8 cellular contexts compared by ENCODE assay signal in the genomic region with DNA sequence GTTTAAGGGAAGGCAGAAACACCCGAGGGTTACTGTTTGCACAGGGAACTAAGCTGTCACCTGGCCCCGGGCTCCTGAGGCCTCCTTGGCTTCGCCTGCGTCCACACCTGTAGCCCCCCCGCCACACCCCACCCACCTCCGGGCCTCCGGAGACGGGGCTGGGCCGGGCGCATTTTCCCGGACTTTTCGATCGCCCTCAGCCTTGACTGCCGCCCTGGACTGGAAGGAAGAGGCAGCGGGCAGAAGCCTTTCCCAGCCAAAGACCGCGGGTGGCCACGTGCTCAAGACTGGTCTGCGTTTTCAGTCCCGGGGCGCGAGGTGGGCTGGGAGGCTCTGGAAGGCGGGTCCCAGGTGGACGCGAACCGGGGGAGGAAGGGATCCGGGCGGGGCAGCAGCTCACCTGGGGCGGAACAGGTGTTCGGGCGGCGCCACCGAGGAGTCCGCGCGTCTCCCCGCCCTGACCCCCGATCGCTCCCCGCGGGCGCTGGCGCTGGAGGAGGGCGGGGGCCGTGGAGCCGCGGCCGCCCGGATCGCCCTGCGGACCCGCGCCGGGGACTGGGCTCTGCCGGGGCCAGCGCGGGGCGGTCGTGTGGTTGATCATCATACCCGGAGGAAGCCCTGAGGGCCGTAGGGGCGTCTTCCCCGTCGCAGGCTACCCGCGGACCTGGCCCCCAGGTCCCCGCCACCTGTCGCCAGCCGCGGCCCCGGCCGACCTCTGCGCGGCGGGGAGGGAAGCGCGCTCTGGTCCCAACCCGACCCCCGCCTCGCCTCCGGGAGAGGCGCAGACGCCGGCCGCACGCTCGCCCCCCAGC. TPM values are rescaled to one million over a fixed set of nuclear protein-coding genes. Genes with fewer than 3 reads are reported as not detected.
A peak's percentile ranks its signal among the peaks of the same experiment; 100 is the strongest.
DNase-seq lines count a peak whose midpoint lies in the region; ATAC-seq and TF ChIP-seq lines count a peak whose summit lies in the region.

No MANE protein-coding gene starts in this region.

- H3K9me3 ChIP-seq in HEK293 (ENCODE audit: control insufficient read depth, insufficient read depth, low read depth, low read length) = no peaks in the 10 kb centered on the region
- no peaks in the 10 kb centered on the region for H3K9me3 ChIP-seq in tibial nerve

- peak overlapping the region; percentile 93 for H3K4me3 ChIP-seq in HEK293 (ENCODE audit: low read depth, low read length)
- H3K4me3 ChIP-seq in fibroblast of pulmonary artery (replicated peaks; ENCODE audit: low read depth, low read length) = peak overlapping the region; percentile 78
- H3K4me3 ChIP-seq in tibial nerve = peak overlapping the region; percentile 52 to 79 (median 74)

- ATAC-seq in activated T-cell treated with anti-CD3 and anti-CD28 coated beads, Interleukin-2, amount 50 U/mL, for 72 hours (replicated peaks in 1 of 2) = peak; percentile 13 to 23

- H3K27ac ChIP-seq in HEK293 (ENCODE audit: extremely low read depth, low read depth, low read length) = peak overlapping the region; percentile 89
- peak overlapping the region; percentile 75 to 98 (median 91) for H3K27ac ChIP-seq in tibial nerve

- no peaks in the 10 kb centered on the region for H3K9me3 Mint-ChIP-seq in activated T-cell treated with anti-CD3 and anti-CD28 coated beads, Interleukin-2, amount 50 U/mL, for 72 hours
- H3K9me3 Mint-ChIP-seq in nephron progenitor cell = no peaks in the 10 kb centered on the region

- peaks cover 18% of the 10 kb centered on the region for H3K4me1 Mint-ChIP-seq in activated T-cell treated with anti-CD3 and anti-CD28 coated beads, Interleukin-2, amount 50 U/mL, for 72 hours (ENCODE audit: low read depth)
- peaks cover 25% of the 10 kb centered on the region for H3K4me1 Mint-ChIP-seq in nephron progenitor cell

- peak overlapping the region; percentile 91 for H3K27ac Mint-ChIP-seq in activated T-cell treated with anti-CD3 and anti-CD28 coated beads, Interleukin-2, amount 50 U/mL, for 72 hours
- H3K27ac Mint-ChIP-seq in nephron progenitor cell = peak overlapping the region; percentile 71

- DNase-seq in COLO668 (lab: John Stamatoyannopoulos, UW; ENCODE audit: unreplicated experiment) (peak; percentile 91), NCI-H69 (lab: John Stamatoyannopoulos, UW) (peak; percentile 92), fibroblast of pulmonary artery (ENCODE audit: low read depth) (peak; percentile 63), nephron progenitor cell (peak; percentile 73), tibial nerve (ENCODE audit: low spot score in 2 of 2) (peak; percentile 30 to 31), globus pallidus (ENCODE audit: low spot score) (no peak)
- peak; percentile 76 to 78 for DNase-seq in activated T-cell treated with anti-CD3 and anti-CD28 coated beads, Interleukin-2, amount 50 U/mL, for 72 hours

- H3K4me1 ChIP-seq in HEK293 (ENCODE audit: control insufficient read depth, insufficient read depth, low read length) (peaks cover 6% of the 10 kb centered on the region; the same call in 1 of the 2 replicates), tibial nerve (peaks cover 0 to 29% (median 4%) of the 10 kb centered on the region in 4 donors)

- no peaks in the 10 kb centered on the region for H3K27me3 Mint-ChIP-seq in activated T-cell treated with anti-CD3 and anti-CD28 coated beads, Interleukin-2, amount 50 U/mL, for 72 hours (ENCODE audit: low read depth)
- peaks cover 18% of the 10 kb centered on the region for H3K27me3 Mint-ChIP-seq in nephron progenitor cell (ENCODE audit: low read depth, poor library complexity)

- CTCF ChIA-PET in HEK293 (lab: Yijun Ruan, JAX) = interaction anchor here (0.5 to 1.2 kb wide), 3 partner anchors 160 to 504 kb away, joined by 3 to 4 read pairs (median 3); no protein-coding TSS in a partner anchor

- TF ChIP-seq POLR2A in tibial nerve (IDR thresholded peaks at IDR 0.05) = peak in 1 of 2 donors; percentile 13

- peaks cover 20 to 22% of the 10 kb centered on the region in 2 donors for H3K36me3 Mint-ChIP-seq in activated T-cell treated with anti-CD3 and anti-CD28 coated beads, Interleukin-2, amount 50 U/mL, for 72 hours (ENCODE audit: insufficient read depth in 2 of 2)
- H3K36me3 Mint-ChIP-seq in nephron progenitor cell (ENCODE audit: low read depth) = peaks cover 25% of the 10 kb centered on the region

- peak overlapping the region; percentile 88 to 92 for H3K4me3 Mint-ChIP-seq in activated T-cell treated with anti-CD3 and anti-CD28 coated beads, Interleukin-2, amount 50 U/mL, for 72 hours
- peak overlapping the region; percentile 100 for H3K4me3 Mint-ChIP-seq in nephron progenitor cell

- H3K36me3 ChIP-seq in HEK293 (ENCODE audit: control insufficient read depth in 2 of 2, insufficient read depth in 1 of 2, low read length in 2 of 2) (peaks cover 0 to 18% of the 10 kb centered on the region in 2 experiments; a peak in 1 of 3 replicates), tibial nerve (no peaks in the 10 kb centered on the region)

- peak in 1 of 2 donors; percentile 30 for TF ChIP-seq EP300 in tibial nerve (IDR thresholded peaks at IDR 0.05)

- TF ChIP-seq CTCF in HEK293 (tag by site-specific recombination; IDR thresholded peaks at IDR 0.05) (no peak), fibroblast of pulmonary artery (IDR thresholded peaks at IDR 0.05; ENCODE audit: low read length, missing control alignments) (no peak), nephron progenitor cell (IDR thresholded peaks at IDR 0.05) (no peak), tibial nerve (IDR thresholded peaks at IDR 0.05) (no peak)

- POLR2A ChIA-PET in HEK293 (lab: Yijun Ruan, JAX) = interaction anchor here (0.6 kb wide), 1 partner anchor 614 kb away, joined by 3 read pairs; no protein-coding TSS in a partner anchor

- 2 to 3% methylated on average over 8 to 49 of the region's 87 CpGs for WGBS in tibial nerve, 2 donors

- H3K27me3 ChIP-seq in tibial nerve = peaks cover 0 to 2% of the 10 kb centered on the region in 2 donors

TF ChIP-seq in HEK293, 187 proteins besides CTCF, POLR2A, EP300 and RAD21 (continues in another document):
- TF ChIP-seq ZXDB (tag by site-specific recombination; IDR thresholded peaks at IDR 0.05) (no peak), ZNF394 (tag by site-specific recombination; IDR thresholded peaks at IDR 0.05; ENCODE audit: borderline replicate concordance) (no peak), SALL2 (tag by site-specific recombination; IDR thresholded peaks at IDR 0.05; ENCODE audit: borderline replicate concordance) (no peak), SP2 (tag by site-specific recombination; IDR thresholded peaks at IDR 0.05) (0 out of 2 replicates have a peak, but pooled peaks have one; percentile 38), ZNF548 (tag by site-specific recombination; IDR thresholded peaks at IDR 0.05) (no peak), GLIS2 (tag by site-specific recombination; IDR thresholded peaks at IDR 0.05) (peak; percentile 46; the same call in 1 of the 2 replicates), ZNF404 (tag by site-specific recombination; IDR thresholded peaks at IDR 0.05) (no peak), ZNF169 (tag by site-specific recombination; IDR thresholded peaks at IDR 0.05) (no peak), ZNF48 (tag by site-specific recombination; IDR thresholded peaks at IDR 0.05) (no peak)
- TF ChIP-seq, protein P1, sequence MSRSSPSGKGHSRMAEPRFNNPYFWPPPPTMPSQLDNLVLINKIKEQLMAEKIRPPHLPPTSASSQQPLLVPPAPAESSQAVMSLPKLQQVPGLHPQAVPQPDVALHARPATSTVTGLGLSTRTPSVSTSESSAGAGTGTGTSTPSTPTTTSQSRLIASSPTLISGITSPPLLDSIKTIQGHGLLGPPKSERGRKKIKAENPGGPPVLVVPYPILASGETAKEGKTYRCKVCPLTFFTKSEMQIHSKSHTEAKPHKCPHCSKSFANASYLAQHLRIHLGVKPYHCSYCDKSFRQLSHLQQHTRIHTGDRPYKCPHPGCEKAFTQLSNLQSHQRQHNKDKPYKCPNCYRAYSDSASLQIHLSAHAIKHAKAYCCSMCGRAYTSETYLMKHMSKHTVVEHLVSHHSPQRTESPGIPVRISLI (tag by site-specific recombination; IDR thresholded peaks at IDR 0.05) = no peak
- TF ChIP-seq, protein P2, sequence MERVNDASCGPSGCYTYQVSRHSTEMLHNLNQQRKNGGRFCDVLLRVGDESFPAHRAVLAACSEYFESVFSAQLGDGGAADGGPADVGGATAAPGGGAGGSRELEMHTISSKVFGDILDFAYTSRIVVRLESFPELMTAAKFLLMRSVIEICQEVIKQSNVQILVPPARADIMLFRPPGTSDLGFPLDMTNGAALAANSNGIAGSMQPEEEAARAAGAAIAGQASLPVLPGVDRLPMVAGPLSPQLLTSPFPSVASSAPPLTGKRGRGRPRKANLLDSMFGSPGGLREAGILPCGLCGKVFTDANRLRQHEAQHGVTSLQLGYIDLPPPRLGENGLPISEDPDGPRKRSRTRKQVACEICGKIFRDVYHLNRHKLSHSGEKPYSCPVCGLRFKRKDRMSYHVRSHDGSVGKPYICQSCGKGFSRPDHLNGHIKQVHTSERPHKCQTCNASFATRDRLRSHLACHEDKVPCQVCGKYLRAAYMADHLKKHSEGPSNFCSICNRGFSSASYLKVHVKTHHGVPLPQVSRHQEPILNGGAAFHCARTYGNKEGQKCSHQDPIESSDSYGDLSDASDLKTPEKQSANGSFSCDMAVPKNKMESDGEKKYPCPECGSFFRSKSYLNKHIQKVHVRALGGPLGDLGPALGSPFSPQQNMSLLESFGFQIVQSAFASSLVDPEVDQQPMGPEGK (tag by site-specific recombination; IDR thresholded peaks at IDR 0.05) = peak; percentile 57; the same call in 1 of the 2 replicates
- TF ChIP-seq, protein P3, sequence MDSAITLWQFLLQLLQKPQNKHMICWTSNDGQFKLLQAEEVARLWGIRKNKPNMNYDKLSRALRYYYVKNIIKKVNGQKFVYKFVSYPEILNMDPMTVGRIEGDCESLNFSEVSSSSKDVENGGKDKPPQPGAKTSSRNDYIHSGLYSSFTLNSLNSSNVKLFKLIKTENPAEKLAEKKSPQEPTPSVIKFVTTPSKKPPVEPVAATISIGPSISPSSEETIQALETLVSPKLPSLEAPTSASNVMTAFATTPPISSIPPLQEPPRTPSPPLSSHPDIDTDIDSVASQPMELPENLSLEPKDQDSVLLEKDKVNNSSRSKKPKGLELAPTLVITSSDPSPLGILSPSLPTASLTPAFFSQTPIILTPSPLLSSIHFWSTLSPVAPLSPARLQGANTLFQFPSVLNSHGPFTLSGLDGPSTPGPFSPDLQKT (IDR thresholded peaks at IDR 0.05; ENCODE audit: borderline replicate concordance, low read depth, low read length) = no peak

RNA-seq across cellular contexts. Expression of a gene that starts 3.2 kb away (rescaled TPM):
- 100 to 1,000 TPM; 223 to 250 TPM for total RNA-seq in activated T-cell treated with anti-CD3 and anti-CD28 coated beads, Interleukin-2, amount 50 U/mL, for 72 hours
- total RNA-seq in tibial nerve = 100 to 1,000 TPM; 145 to 208 (median 166) TPM
